ENCODE assay signal across 1 cellular context in genomic region chr17:62565817-62566216, GRCh38.
TF ChIP-seq lines count a peak whose summit lies in the region.

No MANE protein-coding gene starts in this region.

TF ChIP-seq in SK-N-SH, 30 proteins besides CTCF, POLR2A, EP300 and RAD21 (continued from another document):
- peak; percentile 43; the same call in 1 of the 2 replicates for TF ChIP-seq REST (IDR thresholded peaks at IDR 0.05; ENCODE audit: low read depth, low read length)
- TF ChIP-seq JUND (IDR thresholded peaks at IDR 0.05): peak; percentile 88
- peak; percentile 61 for TF ChIP-seq MAX (IDR thresholded peaks at IDR 0.05; ENCODE audit: low read depth)
- TF ChIP-seq POLR2AphosphoS5 (IDR thresholded peaks at IDR 0.05; ENCODE audit: low read depth, low read length): peak; percentile 19; the same call in 1 of the 2 replicates
- TF ChIP-seq ELF1 (IDR thresholded peaks at IDR 0.05): peak; percentile 68; the same call in 1 of the 2 replicates
- TF ChIP-seq RCOR1 (IDR thresholded peaks at IDR 0.05; ENCODE audit: low read length): no peak
- peak; percentile 73; the same call in 1 of the 2 replicates for TF ChIP-seq RXRA (IDR thresholded peaks at IDR 0.05; ENCODE audit: borderline replicate concordance, low read depth)
- TF ChIP-seq MXI1 (IDR thresholded peaks at IDR 0.05; ENCODE audit: low read depth, low read length): no peak
- no peak for TF ChIP-seq GABPA (IDR thresholded peaks at IDR 0.05; ENCODE audit: low read depth)
- TF ChIP-seq SIN3A (IDR thresholded peaks at IDR 0.05; ENCODE audit: borderline replicate concordance, low read depth, low read length): no peak
- TF ChIP-seq PBX3 (IDR thresholded peaks at IDR 0.05): peak; percentile 81
- peak; percentile 53; the same call in 1 of the 2 replicates for TF ChIP-seq MEF2A (IDR thresholded peaks at IDR 0.05; ENCODE audit: borderline replicate concordance, low read depth)
- no peak for TF ChIP-seq CHD2 (IDR thresholded peaks at IDR 0.05; ENCODE audit: low read length, partially characterized antibody)
- TF ChIP-seq TCF12 (IDR thresholded peaks at IDR 0.05): peak; percentile 91
- TF ChIP-seq FOXM1 (IDR thresholded peaks at IDR 0.05; ENCODE audit: low read depth): peak; percentile 65; the same call in 1 of the 2 replicates
TF ChIP-seq in SK-N-SH: peak in this region for 13.
